In the genomic region with DNA sequence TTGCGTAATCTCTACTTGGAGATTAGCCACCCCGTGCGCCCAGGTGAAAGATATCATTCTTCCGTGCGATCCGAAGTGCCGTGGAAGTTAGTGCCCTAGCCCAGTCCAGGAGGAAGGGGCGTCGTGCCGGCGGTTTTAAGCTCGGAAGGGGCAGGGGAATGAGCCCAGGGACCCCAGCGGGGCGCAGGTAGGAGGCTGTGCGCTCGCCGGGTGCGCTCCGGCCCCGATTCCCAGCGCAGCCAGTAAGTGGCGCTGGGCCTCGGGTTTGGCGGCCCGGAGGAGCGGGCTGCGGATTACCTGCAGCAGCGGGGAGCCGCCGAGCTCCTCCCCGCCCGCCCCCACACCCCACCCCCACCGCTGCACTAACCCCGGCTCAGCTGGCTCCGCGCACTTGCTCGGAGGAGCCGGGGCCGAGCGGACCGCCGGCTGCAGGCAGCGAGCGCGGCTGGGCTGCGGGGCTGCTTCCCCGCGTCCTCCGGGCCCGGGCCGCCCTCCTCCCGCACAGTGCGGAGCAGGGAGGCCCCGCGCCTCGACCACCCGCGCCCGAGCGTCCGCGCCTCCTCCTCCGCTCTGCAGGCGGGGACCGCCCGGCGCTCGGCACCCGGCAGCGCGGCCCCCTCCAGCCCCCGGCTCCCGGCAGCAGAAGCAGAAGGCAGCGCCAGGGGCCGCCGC, we compare ENCODE assay signal across 9 cellular contexts. TPM values are rescaled to one million over a fixed set of nuclear protein-coding genes. Genes with fewer than 3 reads are reported as not detected.
DNase-seq lines count a peak whose midpoint lies in the region; ATAC-seq and TF ChIP-seq lines count a peak whose summit lies in the region.
"Had no signal": no experiment of that assay in that cellular context is flagged by ENCODE, and none has a peak within 500 bp of the region (broad histone marks: within the 10 kb centered on the region; RNA-seq: fewer than 3 reads in every experiment).

A gene (plus strand): TSS at position 390 of the 672 bp plus-strand sequence. CDS start 338 bp downstream, outside the sequence.

- ATAC-seq in naive thymus-derived CD8-positive, alpha-beta T cell, result no peak
- no peak for ATAC-seq in HG03469 (IDR thresholded peaks at IDR 0.05; ENCODE audit: unreplicated experiment)
- no peak for ATAC-seq in esophagus mucosa
- no peak for ATAC-seq in HG03354 (IDR thresholded peaks at IDR 0.05; ENCODE audit: poor library complexity, severe bottlenecking, unreplicated experiment)
- ATAC-seq: GM12878 had no signal

- H3K27ac Mint-ChIP-seq in endothelial cell (ENCODE audit: unreplicated experiment), result peak within 1 kb of the TSS; percentile 45
- H3K27ac Mint-ChIP-seq in naive thymus-derived CD8-positive, alpha-beta T cell, result no peak within 1 kb of the TSS

- H3K36me3 Mint-ChIP-seq in endothelial cell (ENCODE audit: low read depth, unreplicated experiment), result peaks cover 10% of the 10 kb centered on the region
- H3K36me3 Mint-ChIP-seq in naive thymus-derived CD8-positive, alpha-beta T cell, result peaks cover 0 to 5% (median 0%) of the 10 kb centered on the region in 3 donors

- no peaks in the 10 kb centered on the region for H3K9me3 Mint-ChIP-seq in endothelial cell (ENCODE audit: unreplicated experiment)
- H3K9me3 Mint-ChIP-seq in naive thymus-derived CD8-positive, alpha-beta T cell, result peaks cover 0 to 7% (median 0%) of the 10 kb centered on the region in 9 donors

- H3K4me1 Mint-ChIP-seq in endothelial cell (ENCODE audit: unreplicated experiment), result peaks cover 11% of the 10 kb centered on the region
- H3K4me1 Mint-ChIP-seq in naive thymus-derived CD8-positive, alpha-beta T cell, result peaks cover 2 to 18% (median 10%) of the 10 kb centered on the region in 4 donors

- peak within 1 kb of the TSS; percentile 92 for H3K4me3 Mint-ChIP-seq in endothelial cell (ENCODE audit: unreplicated experiment)
- H3K4me3 Mint-ChIP-seq in naive thymus-derived CD8-positive, alpha-beta T cell, result peak within 1 kb of the TSS in 7 of 10 donors; percentile 36 to 66 (median 59)

- H3K27me3 Mint-ChIP-seq in endothelial cell (ENCODE audit: unreplicated experiment), result peaks cover 16% of the 10 kb centered on the region
- peaks cover 20 to 49% (median 34%) of the 10 kb centered on the region in 5 donors for H3K27me3 Mint-ChIP-seq in naive thymus-derived CD8-positive, alpha-beta T cell

- peak; percentile 46 for DNase-seq in COLO668 (lab: John Stamatoyannopoulos, UW; ENCODE audit: unreplicated experiment)
- DNase-seq in NCI-H345 (lab: John Stamatoyannopoulos, UW), result peak; percentile 80
- peak; percentile 72 for DNase-seq in endothelial cell (ENCODE audit: low spot score)
- no peak for DNase-seq in naive thymus-derived CD8-positive, alpha-beta T cell
- DNase-seq in SIG-M5 treated with dmso at 0.1 percent for 504 hours (lab: John Stamatoyannopoulos, UW; ENCODE audit: unreplicated experiment), result no peak

- peak; percentile 49 for TF ChIP-seq CTCF in endothelial cell (IDR thresholded peaks at IDR 0.05; ENCODE audit: unreplicated experiment)

- POLR2A ChIA-PET in naive thymus-derived CD8-positive, alpha-beta T cell (lab: Charles Lee), result no interaction called here

RNA-seq across cellular contexts. Expression of the gene that starts here (rescaled TPM):
- total RNA-seq in endothelial cell (ENCODE audit: unreplicated experiment) (5.4 TPM), esophagus mucosa (0.28 TPM)
- total RNA-seq in naive thymus-derived CD8-positive, alpha-beta T cell, result not detected
- not detected for polyA plus RNA-seq in naive thymus-derived CD8-positive, alpha-beta T cell
- total RNA-seq: GM12878 had no signal

Comparison
In these comparisons a context has a peak if more than half of its experiments do, and no peak if none do; other contexts are left out.
1. DNase-seq: peak in COLO668 (single experiment), NCI-H345 (single experiment) and endothelial cell (single experiment); none in naive thymus-derived CD8-positive, alpha-beta T cell (0 of 10) and SIG-M5 treated with dmso at 0.1 percent for 504 hours (single experiment).